In the genomic region with DNA sequence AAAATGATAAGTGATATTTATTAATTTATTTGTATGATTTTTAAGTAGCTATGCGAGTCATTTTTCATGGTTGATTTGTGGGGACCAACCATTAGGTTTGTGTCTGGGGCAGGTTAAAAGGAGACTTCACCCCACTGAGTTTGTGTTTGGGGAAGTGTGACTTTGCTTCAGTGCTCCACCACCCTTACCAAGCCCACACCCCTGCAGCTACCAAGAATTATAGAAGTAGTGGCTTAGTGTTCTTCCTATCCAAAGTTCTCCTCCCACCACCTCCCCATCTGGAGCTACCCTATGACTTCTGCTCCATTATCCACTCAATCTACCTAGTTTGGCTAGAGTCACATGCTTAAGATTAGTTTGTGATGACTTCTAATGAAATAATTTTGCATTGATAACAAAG, we compare ENCODE assay signal across 15 cellular contexts.
A peak's percentile ranks its signal among the peaks of the same experiment; 100 is the strongest.
DNase-seq lines count a peak whose midpoint lies in the region; ATAC-seq and TF ChIP-seq lines count a peak whose summit lies in the region.
"Had no signal": no experiment of that assay in that cellular context is flagged by ENCODE, and none has a peak within 500 bp of the region (broad histone marks: within the 10 kb centered on the region; RNA-seq: fewer than 3 reads in every experiment).

No MANE protein-coding gene starts in this region.

- H3K36me3 ChIP-seq in OCI-LY3 (replicated peaks; ENCODE audit: low read depth, low read length) (no peaks in the 10 kb centered on the region), skeletal muscle tissue (ENCODE audit: control insufficient read depth in 3 of 3, insufficient read depth in 3 of 3, low read length in 3 of 3) (no peaks in the 10 kb centered on the region)

- no peak for TF ChIP-seq CTCF in OCI-LY3 (IDR thresholded peaks at IDR 0.05; ENCODE audit: low read depth, low read length)

- peak overlapping the region; percentile 28 for H3K4me2 ChIP-seq in OCI-LY3 (ENCODE audit: low read length)

- intact Hi-C loops in Right ventricle myocardium superior (cut with DNase I), result no loop called here

- no peak overlapping the region for H3K4me3 ChIP-seq in OCI-LY3 (ENCODE audit: low read length)
- H3K4me3 ChIP-seq in skeletal muscle tissue (ENCODE audit: low read length in 3 of 3), result no peak overlapping the region

- ATAC-seq in Right ventricle myocardium superior (ENCODE audit: poor library complexity), result peak; percentile 64
- no peak for ATAC-seq in HG03095 (IDR thresholded peaks at IDR 0.05; ENCODE audit: unreplicated experiment)
- ATAC-seq in HG02798 (IDR thresholded peaks at IDR 0.05; ENCODE audit: poor library complexity, unreplicated experiment), result no peak
- ATAC-seq: activated CD8-positive, alpha-beta memory T cell treated with anti-CD3 and anti-CD28 coated beads, Interleukin-2, amount 10 ng/mL, durations not matched to agents 7 days and 5 days; WTC11 had no signal

- peaks cover 49% of the 10 kb centered on the region for H3K4me1 ChIP-seq in OCI-LY3 (ENCODE audit: low read length)
- no peaks in the 10 kb centered on the region for H3K4me1 ChIP-seq in skeletal muscle tissue (ENCODE audit: control insufficient read depth in 3 of 3, insufficient read depth in 3 of 3, low read length in 3 of 3)

- H3K9me3 ChIP-seq in OCI-LY3 (ENCODE audit: insufficient read depth, low read length), result no peaks in the 10 kb centered on the region; the same call in 1 of the 2 replicates
- H3K9me3 ChIP-seq in skeletal muscle tissue (ENCODE audit: control insufficient read depth in 3 of 3, low read length in 3 of 3), result peaks cover 0 to 1% (median 0%) of the 10 kb centered on the region in 3 donors

- H3K27ac ChIP-seq in OCI-LY3 (ENCODE audit: low read length), result no peak overlapping the region
- H3K27ac ChIP-seq in skeletal muscle tissue (ENCODE audit: low read depth, low read length), result peak overlapping the region; percentile 36

- DNase-seq in KG1 (lab: John Stamatoyannopoulos, UW), result peak; percentile 37
- DNase-seq in Right ventricle myocardium superior, result peak; percentile 35
- no peak for DNase-seq in HPDE6-E6E7 (ENCODE audit: extremely low spot score)
- DNase-seq in activated T-cell treated with anti-CD3 and anti-CD28 coated beads, Interleukin-2, amount 50 U/mL, for 1 hour, result no peak
- DNase-seq: activated CD8-positive, alpha-beta memory T cell treated with anti-CD3 and anti-CD28 coated beads, Interleukin-2, amount 10 ng/mL, durations not matched to agents 7 days and 5 days; activated effector memory CD4-positive, alpha-beta T cell treated with anti-CD3 and anti-CD28 coated beads, Interleukin-2, amount 50 U/mL, for 16 hours; CD4-positive, CD25-positive, alpha-beta regulatory T cell; NCI-H1105 treated with DMSO at 0.1 percent for 48 hours; nephron progenitor cell; stimulated activated CD4-positive, alpha-beta T cell treated with anti-CD3 and anti-CD28 coated beads, Interleukin-1b, Interleukin-23, amount 100 ng/mL, for 48 hours had no signal

- no peaks in the 10 kb centered on the region for H4K20me1 ChIP-seq in OCI-LY3 (ENCODE audit: insufficient read depth, low read length)

- no peaks in the 10 kb centered on the region for H3K27me3 ChIP-seq in OCI-LY3 (ENCODE audit: low read depth, low read length)
- no peaks in the 10 kb centered on the region for H3K27me3 ChIP-seq in skeletal muscle tissue (ENCODE audit: control insufficient read depth in 3 of 3, insufficient read depth in 3 of 3, low read length in 3 of 3)

- H3K79me2 ChIP-seq in OCI-LY3 (ENCODE audit: low read length), result no peaks in the 10 kb centered on the region

- no peak overlapping the region for H2AFZ ChIP-seq in OCI-LY3 (ENCODE audit: low read depth, low read length)

- H3K9ac ChIP-seq in OCI-LY3 (ENCODE audit: low read length) (no peak overlapping the region), skeletal muscle tissue (ENCODE audit: low read depth in 1 of 3, low read length in 3 of 3) (no peak overlapping the region)

Comparison
In these comparisons a context has a peak if more than half of its experiments do, and no peak if none do; other contexts are left out.
1. DNase-seq: peak in KG1 (single experiment) and Right ventricle myocardium superior (single experiment); none in HPDE6-E6E7 (single experiment) and activated T-cell treated with anti-CD3 and anti-CD28 coated beads, Interleukin-2, amount 50 U/mL, for 1 hour (single experiment).